Comparison of ENCODE assay signal across 11 cellular contexts in genomic region chr1:94299627-94300552, GRCh38.
DNase-seq lines count a peak whose midpoint lies in the region; ATAC-seq and TF ChIP-seq lines count a peak whose summit lies in the region.
"Had no signal": no experiment of that assay in that cellular context is flagged by ENCODE, and none has a peak within 500 bp of the region (broad histone marks: within the 10 kb centered on the region; RNA-seq: fewer than 3 reads in every experiment).

No MANE protein-coding gene starts in this region.

- H3K4me3 Mint-ChIP-seq in activated T-cell treated with anti-CD3 and anti-CD28 coated beads, Interleukin-2, amount 50 U/mL, for 72 hours, result no peak overlapping the region
- H3K4me3 Mint-ChIP-seq: brain had no signal

- DNase-seq in HT1080 (ENCODE audit: low read depth), result peak; percentile 98
- no peak for DNase-seq in body of pancreas
- DNase-seq in iPS-NIHi7 (ENCODE audit: extremely low spot score), result peak; percentile 53
- no peak for DNase-seq in suprapubic skin (ENCODE audit: low spot score in 2 of 2)
- no peak for DNase-seq in prostate gland (ENCODE audit: low spot score)
- no peak for DNase-seq in NCI-H1436 (lab: John Stamatoyannopoulos, UW)
- DNase-seq in DMS153 (lab: John Stamatoyannopoulos, UW), result no peak
- no peak for DNase-seq in activated T-cell treated with anti-CD3 and anti-CD28 coated beads, Interleukin-2, amount 50 U/mL, for 72 hours
- DNase-seq: Kasumi-1, mucosa of descending colon had no signal

- H3K9me3 ChIP-seq in body of pancreas (no peaks in the 10 kb centered on the region), suprapubic skin (no peaks in the 10 kb centered on the region), prostate gland (no peaks in the 10 kb centered on the region)
- H3K9me3 ChIP-seq: mucosa of descending colon had no signal

- WGBS in body of pancreas, 2 donors, result 71 to 79% methylated on average over 6 of the region's 6 CpGs
- WGBS in suprapubic skin, result 61% methylated on average over 6 of the region's 6 CpGs
- WGBS in prostate gland, result 71% methylated on average over 6 of the region's 6 CpGs

- intact Hi-C loops in body of pancreas (cut with DNase I) (no loop called here), prostate gland (cut with DNase I) (no loop called here)

- no peaks in the 10 kb centered on the region for H3K9me3 Mint-ChIP-seq in activated T-cell treated with anti-CD3 and anti-CD28 coated beads, Interleukin-2, amount 50 U/mL, for 72 hours
- H3K9me3 Mint-ChIP-seq: brain had no signal

- no peaks in the 10 kb centered on the region for H3K4me1 Mint-ChIP-seq in activated T-cell treated with anti-CD3 and anti-CD28 coated beads, Interleukin-2, amount 50 U/mL, for 72 hours (ENCODE audit: low read depth)
- H3K4me1 Mint-ChIP-seq: brain had no signal

- H3K27me3 ChIP-seq in body of pancreas (no peaks in the 10 kb centered on the region), suprapubic skin (no peaks in the 10 kb centered on the region), prostate gland (replicated peaks; ENCODE audit: insufficient read depth) (no peaks in the 10 kb centered on the region)

- peak; percentile 48 for ATAC-seq in body of pancreas
- ATAC-seq in activated T-cell treated with anti-CD3 and anti-CD28 coated beads, Interleukin-2, amount 50 U/mL, for 72 hours (replicated peaks in 1 of 2), result no peak
- ATAC-seq: mucosa of descending colon had no signal

- H3K27me3 Mint-ChIP-seq in activated T-cell treated with anti-CD3 and anti-CD28 coated beads, Interleukin-2, amount 50 U/mL, for 72 hours (ENCODE audit: low read depth), result peaks cover 16% of the 10 kb centered on the region
- H3K27me3 Mint-ChIP-seq: brain had no signal

- TF ChIP-seq EP300 in suprapubic skin (IDR thresholded peaks at IDR 0.05), result no peak

- H3K36me3 Mint-ChIP-seq in activated T-cell treated with anti-CD3 and anti-CD28 coated beads, Interleukin-2, amount 50 U/mL, for 72 hours (ENCODE audit: insufficient read depth in 2 of 2), result no peaks in the 10 kb centered on the region
- H3K36me3 Mint-ChIP-seq: brain had no signal

- no peaks in the 10 kb centered on the region for H3K4me1 ChIP-seq in body of pancreas
- peaks cover 28% of the 10 kb centered on the region for H3K4me1 ChIP-seq in suprapubic skin
- H3K4me1 ChIP-seq in prostate gland (replicated peaks), result no peaks in the 10 kb centered on the region

- H3K27ac ChIP-seq in body of pancreas (peak overlapping the region in 1 of 4 donors; percentile 38), suprapubic skin (peak overlapping the region; percentile 81), prostate gland (no peak overlapping the region)

- H3K4me3 ChIP-seq in body of pancreas (no peak overlapping the region), suprapubic skin (no peak overlapping the region), prostate gland (no peak overlapping the region)
- H3K4me3 ChIP-seq: mucosa of descending colon had no signal

- H3K27ac Mint-ChIP-seq in activated T-cell treated with anti-CD3 and anti-CD28 coated beads, Interleukin-2, amount 50 U/mL, for 72 hours, result no peak overlapping the region
- H3K27ac Mint-ChIP-seq: brain had no signal

- no peak for TF ChIP-seq POLR2A in body of pancreas (IDR thresholded peaks at IDR 0.05)
- TF ChIP-seq POLR2A in suprapubic skin (IDR thresholded peaks at IDR 0.05), result no peak
- TF ChIP-seq POLR2A in prostate gland (IDR thresholded peaks at IDR 0.05), result no peak

- H3K36me3 ChIP-seq in body of pancreas (replicated peaks in 1 of 2; ENCODE audit: insufficient read depth in 1 of 2, low read depth in 2 of 2), result no peaks in the 10 kb centered on the region
- H3K36me3 ChIP-seq in suprapubic skin, result no peaks in the 10 kb centered on the region
- no peaks in the 10 kb centered on the region for H3K36me3 ChIP-seq in prostate gland

- TF ChIP-seq CTCF in body of pancreas (IDR thresholded peaks at IDR 0.05) (no peak), suprapubic skin (IDR thresholded peaks at IDR 0.05) (no peak), prostate gland (IDR thresholded peaks at IDR 0.05) (no peak)

Comparison
In these comparisons a context has a peak if more than half of its experiments do, and no peak if none do; other contexts are left out.
1. DNase-seq: peak in HT1080 (single experiment) and iPS-NIHi7 (single experiment); none in body of pancreas (0 of 4), suprapubic skin (0 of 2), prostate gland (single experiment), NCI-H1436 (single experiment), DMS153 (single experiment) and activated T-cell treated with anti-CD3 and anti-CD28 coated beads, Interleukin-2, amount 50 U/mL, for 72 hours (0 of 2).